8 cellular contexts compared by ENCODE assay signal in genomic region chr9:76691761-76692313, GRCh38.
A peak's percentile ranks its signal among the peaks of the same experiment; 100 is the strongest.
DNase-seq lines count a peak whose midpoint lies in the region; ATAC-seq lines count a peak whose summit lies in the region.

No MANE protein-coding gene starts in this region.

- peaks cover 18% of the 10 kb centered on the region for H3K4me1 Mint-ChIP-seq in activated CD4-positive, alpha-beta memory T cell treated with anti-CD3 and anti-CD28 coated beads for 36 hours (ENCODE audit: low read depth)

- CTCF ChIA-PET in activated CD4-positive, alpha-beta memory T cell treated with anti-CD3 and anti-CD28 coated beads for 36 hours (lab: Charles Lee): interaction anchor here (0.6 to 3.0 kb wide), 2 partner anchors 13 to 1391 kb away, joined by 3 to 10 read pairs; no protein-coding TSS in a partner anchor

- ATAC-seq in right cardiac atrium: peak in 1 of 2 donors; percentile 34
- ATAC-seq in Right ventricle myocardium superior (ENCODE audit: poor library complexity): no peak
- no peak for ATAC-seq in HG03457 (IDR thresholded peaks at IDR 0.05; ENCODE audit: unreplicated experiment)

- peak overlapping the region; percentile 68 for H3K4me3 Mint-ChIP-seq in activated CD4-positive, alpha-beta memory T cell treated with anti-CD3 and anti-CD28 coated beads for 36 hours

- H3K9me3 Mint-ChIP-seq in activated CD4-positive, alpha-beta memory T cell treated with anti-CD3 and anti-CD28 coated beads for 36 hours: no peaks in the 10 kb centered on the region

- no peaks in the 10 kb centered on the region for H3K27me3 ChIP-seq in right cardiac atrium (ENCODE audit: control insufficient read depth, insufficient read depth)

- H3K9me3 ChIP-seq in right cardiac atrium (ENCODE audit: control insufficient read depth, low read length) (no peaks in the 10 kb centered on the region), iPS-18c (ENCODE audit: control insufficient read depth, insufficient read depth, low read length) (no peaks in the 10 kb centered on the region)

- no peaks in the 10 kb centered on the region for H3K4me1 ChIP-seq in right cardiac atrium (ENCODE audit: control insufficient read depth, insufficient read depth, low read length)

- no peaks in the 10 kb centered on the region for H3K36me3 Mint-ChIP-seq in activated CD4-positive, alpha-beta memory T cell treated with anti-CD3 and anti-CD28 coated beads for 36 hours

- no peak overlapping the region for H3K27ac ChIP-seq in right cardiac atrium (ENCODE audit: low read length)
- peak overlapping the region; percentile 54 for H3K27ac ChIP-seq in substantia nigra (ENCODE audit: low read depth, low read length, poor library complexity, severe bottlenecking)

- DNase-seq in right cardiac atrium (no peak), Right ventricle myocardium superior (no peak), substantia nigra (lab: John Stamatoyannopoulos, UW) (peak in 16 of 49 donors; percentile 12 to 64 (median 23)), NCI-H1048 (lab: John Stamatoyannopoulos, UW) (no peak)
- DNase-seq in activated CD4-positive, alpha-beta memory T cell treated with anti-CD3 and anti-CD28 coated beads for 36 hours: peak; percentile 27
- no peak for DNase-seq in stimulated activated CD4-positive, alpha-beta T cell treated with anti-CD3 and anti-CD28 coated beads, Interleukin-4, amount 100 ng/mL, for 4 hours

- H3K27ac Mint-ChIP-seq in activated CD4-positive, alpha-beta memory T cell treated with anti-CD3 and anti-CD28 coated beads for 36 hours: no peak overlapping the region

- intact Hi-C loops in right cardiac atrium (cut with DNase I): no loop called here
- intact Hi-C loops in Right ventricle myocardium superior (cut with DNase I): no loop called here
- intact Hi-C loops in activated CD4-positive, alpha-beta memory T cell treated with anti-CD3 and anti-CD28 coated beads for 36 hours (cut with micrococcal nuclease): no loop called here

- POLR2A ChIA-PET in activated CD4-positive, alpha-beta memory T cell treated with anti-CD3 and anti-CD28 coated beads for 36 hours (lab: Charles Lee): interaction anchor here (1.0 kb wide), 1 partner anchor 299 kb away, joined by 3 read pairs; no protein-coding TSS in a partner anchor

- H3K27me3 Mint-ChIP-seq in activated CD4-positive, alpha-beta memory T cell treated with anti-CD3 and anti-CD28 coated beads for 36 hours: peaks cover 43% of the 10 kb centered on the region

- 4% methylated on average over 13 of the region's 13 CpGs for WGBS in right cardiac atrium

- H3K4me3 ChIP-seq in right cardiac atrium (ENCODE audit: low read length) (peak overlapping the region; percentile 12), iPS-18c (ENCODE audit: insufficient read depth, low read depth, low read length) (peak overlapping the region; percentile 49; the same call in 1 of the 2 replicates)
